In the genomic region with DNA sequence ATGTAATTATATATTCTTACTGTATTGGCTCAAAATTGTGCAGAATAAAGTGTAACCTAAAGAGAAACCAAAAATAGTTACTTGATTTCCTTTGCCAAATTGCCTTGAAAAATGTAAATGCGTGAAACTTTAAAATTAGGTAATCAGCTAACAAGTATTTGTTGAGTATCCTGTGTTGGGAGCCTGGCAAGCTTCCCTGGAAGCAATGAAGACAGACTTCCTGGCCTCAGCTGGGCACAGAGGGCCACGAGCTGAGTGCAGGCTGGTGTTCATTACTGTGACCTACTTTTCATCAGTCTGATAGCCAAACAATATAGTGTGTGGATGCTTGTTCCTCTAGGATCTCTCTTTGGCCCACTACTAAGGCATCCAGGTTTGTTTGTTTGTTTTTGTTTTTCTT, we compare ENCODE assay signal across 23 cellular contexts.
DNase-seq lines count a peak whose midpoint lies in the region; ATAC-seq and TF ChIP-seq lines count a peak whose summit lies in the region.
"Had no signal": no experiment of that assay in that cellular context is flagged by ENCODE, and none has a peak within 500 bp of the region (broad histone marks: within the 10 kb centered on the region; RNA-seq: fewer than 3 reads in every experiment).

No MANE protein-coding gene starts in this region.

- in situ Hi-C loops in HAP-1 (cut with MboI; ENCODE audit: low sequenced_read_pairs) = loop anchor here (10.0 kb wide), 1 partner anchor 267 kb away; no protein-coding TSS in a partner anchor

- H3K9me3 ChIP-seq in lower lobe of right lung (no peaks in the 10 kb centered on the region), HAP-1 (no peaks in the 10 kb centered on the region)
- H3K9me3 ChIP-seq: sigmoid colon, tibial artery had no signal

- H3K36me3 ChIP-seq in lower lobe of right lung (no peaks in the 10 kb centered on the region), HAP-1 (replicated peaks) (no peaks in the 10 kb centered on the region)
- H3K36me3 ChIP-seq: sigmoid colon, tibial artery, WERI-Rb-1 had no signal

- no peak for TF ChIP-seq CTCF in AG09319 (IDR thresholded peaks at IDR 0.05; ENCODE audit: low read depth, low read length)
- no peak for TF ChIP-seq CTCF in lower lobe of right lung (IDR thresholded peaks at IDR 0.05)

- ATAC-seq in lower lobe of right lung (peak; percentile 38 to 56), GM21367 (IDR thresholded peaks at IDR 0.05; ENCODE audit: unreplicated experiment) (no peak)
- ATAC-seq: activated T-cell treated with anti-CD3 and anti-CD28 coated beads, Interleukin-2, amount 50 U/mL, for 4 hours; stimulated activated naive CD8-positive, alpha-beta T cell treated with anti-CD3 and anti-CD28 coated beads, Interleukin-15, amount 100 ng/mL, for 72 hours had no signal

- intact Hi-C loops in lower lobe of right lung (cut with DNase I) = no loop called here

- no peak overlapping the region for H3K27ac ChIP-seq in lower lobe of right lung
- H3K27ac ChIP-seq: sigmoid colon, tibial artery, WERI-Rb-1 had no signal

- H3K4me3 ChIP-seq in lower lobe of right lung (no peak overlapping the region), HAP-1 (no peak overlapping the region)
- H3K4me3 ChIP-seq: sigmoid colon, tibial artery had no signal

- peak; percentile 25 for DNase-seq in AG09319 (ENCODE audit: extremely low read depth, low read depth)
- DNase-seq in EH (ENCODE audit: low read depth) = peak; percentile 27
- DNase-seq in dermis blood vessel endothelial cell = peak; percentile 10
- no peak for DNase-seq in lower lobe of right lung
- DNase-seq in HAP-1 (ENCODE audit: low spot score in 2 of 2) = no peak
- DNase-seq in SW 1271 (lab: John Stamatoyannopoulos, UW) = no peak
- DNase-seq: activated CD4-positive, alpha-beta T cell treated with anti-CD3 and anti-CD28 coated beads, Interleukin-2, amount 10 ng/mL, durations not matched to agents 24 days and 14 days; activated naive CD4-positive, alpha-beta T cell treated with Interleukin-2 at 50 U/mL for 16 hours; activated T-cell treated with anti-CD3 and anti-CD28 coated beads, Interleukin-2, amount 50 U/mL, for 4 hours; AML-193; amygdala; CD4-positive, alpha-beta memory T cell; KG1; NCI-H1436; NCI-H2171 treated with DMSO at 0.1 percent for 48 hours; NCI-H748 treated with DMSO at 0.1 percent for 48 hours; posterior cingulate gyrus; sigmoid colon; stimulated activated CD4-positive, alpha-beta T cell treated with anti-CD3 and anti-CD28 coated beads, Interleukin-15, amount 100 ng/mL, for 24 hours; stimulated activated naive CD8-positive, alpha-beta T cell treated with anti-CD3 and anti-CD28 coated beads, Interleukin-15, amount 100 ng/mL, for 72 hours; tibial artery; WERI-Rb-1 had no signal

- H3K4me1 ChIP-seq in lower lobe of right lung (peaks cover 5% of the 10 kb centered on the region), HAP-1 (no peaks in the 10 kb centered on the region)
- H3K4me1 ChIP-seq: tibial artery had no signal

- H3K27me3 ChIP-seq in lower lobe of right lung (ENCODE audit: low read depth) (peaks cover 5% of the 10 kb centered on the region), HAP-1 (ENCODE audit: low read depth) (no peaks in the 10 kb centered on the region)
- H3K27me3 ChIP-seq: sigmoid colon had no signal

Comparison
In these comparisons a context has a peak if more than half of its experiments do, and no peak if none do; other contexts are left out.
1. DNase-seq: peak in AG09319 (single experiment), EH (single experiment) and dermis blood vessel endothelial cell (single experiment); none in lower lobe of right lung (single experiment), HAP-1 (0 of 2) and SW 1271 (0 of 2).